9 cellular contexts compared by ENCODE assay signal in the genomic region with DNA sequence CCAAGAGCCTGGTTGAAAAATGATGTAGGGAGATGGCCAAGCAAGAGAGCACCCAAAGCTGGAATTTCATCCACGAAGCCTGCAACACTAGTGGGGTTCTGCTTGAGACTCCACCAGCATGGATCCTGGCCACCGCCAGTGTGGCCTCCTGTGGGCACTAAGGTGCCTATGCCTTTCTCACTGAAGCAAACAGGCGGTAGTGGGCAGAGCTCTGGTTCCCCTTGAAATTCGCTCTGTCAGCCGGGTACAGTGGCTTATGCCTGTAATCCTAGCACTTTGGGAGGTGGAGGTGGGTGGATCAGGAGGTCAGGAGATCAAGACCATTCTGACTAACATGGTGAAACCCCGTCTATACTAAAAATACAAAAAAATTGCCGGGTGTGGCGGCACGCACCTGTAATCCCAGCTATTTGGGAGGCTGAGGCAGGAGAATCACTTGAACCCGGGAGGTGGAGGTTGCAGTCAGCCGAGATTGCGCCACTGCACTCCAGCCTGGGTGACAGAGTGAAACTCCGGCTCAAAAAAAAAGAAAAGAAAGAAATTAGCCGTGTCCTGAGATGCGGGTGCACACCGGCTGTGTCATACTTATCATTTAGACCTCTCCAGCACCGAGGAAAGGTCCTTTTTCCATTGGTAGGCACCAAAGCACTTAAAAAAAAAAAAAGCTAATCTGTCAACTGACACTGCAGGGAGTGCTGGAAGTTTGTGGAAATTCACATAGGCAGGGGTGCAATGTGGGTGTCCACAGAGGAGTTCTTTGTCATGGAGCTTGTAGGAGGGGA. TPM values are rescaled to one million over a fixed set of nuclear protein-coding genes. Genes with fewer than 3 reads are reported as not detected.
DNase-seq lines count a peak whose midpoint lies in the region; ATAC-seq and TF ChIP-seq lines count a peak whose summit lies in the region.
"Had no signal": no experiment of that assay in that cellular context is flagged by ENCODE, and none has a peak within 500 bp of the region (broad histone marks: within the 10 kb centered on the region; RNA-seq: fewer than 3 reads in every experiment).

No MANE protein-coding gene starts in this region.

- H3K9me3 ChIP-seq in OCI-LY1 (ENCODE audit: low read length): peaks cover 3% of the 10 kb centered on the region; the same call in 1 of the 2 replicates

- peak overlapping the region; percentile 82 for H3K4me3 Mint-ChIP-seq in activated CD8-positive, alpha-beta memory T cell treated with anti-CD3 and anti-CD28 coated beads, Interleukin-2, amount 10 ng/mL, durations not matched to agents 7 days and 5 days
- peak overlapping the region; percentile 76 to 86 for H3K4me3 Mint-ChIP-seq in effector memory CD8-positive, alpha-beta T cell
- peak overlapping the region; percentile 65 for H3K4me3 Mint-ChIP-seq in stimulated activated effector memory CD8-positive, alpha-beta T cell treated with anti-CD3 and anti-CD28 coated beads, Interleukin-12 subunit alpha, Interleukin-12 subunit beta, amount 100 ng/mL, for 72 hours
- H3K4me3 Mint-ChIP-seq: nephron had no signal

- in situ Hi-C loops in brain microvascular endothelial cell (cut with HindIII; ENCODE audit: low pct_ligation_motif_present, low sequenced_read_pairs): no loop called here

- H3K9me2 ChIP-seq in OCI-LY1 (ENCODE audit: low read depth, low read length): no peaks in the 10 kb centered on the region

- CTCF ChIA-PET in activated CD8-positive, alpha-beta memory T cell treated with anti-CD3 and anti-CD28 coated beads, Interleukin-2, amount 10 ng/mL, durations not matched to agents 7 days and 5 days (lab: Charles Lee): interaction anchor here (1.1 to 4.8 kb wide), 9 partner anchors 8 to 493 kb away, joined by 3 to 27 read pairs (median 5); a partner anchor contains a TSS

- peaks cover 91% of the 10 kb centered on the region for H3K4me1 ChIP-seq in OCI-LY1 (ENCODE audit: insufficient read depth, low read length, severe bottlenecking)

- peak overlapping the region; percentile 96 for H3K4me2 ChIP-seq in OCI-LY1 (ENCODE audit: low read length)

- ATAC-seq in activated CD8-positive, alpha-beta memory T cell treated with anti-CD3 and anti-CD28 coated beads, Interleukin-2, amount 10 ng/mL, durations not matched to agents 7 days and 5 days: no peak
- ATAC-seq in effector memory CD8-positive, alpha-beta T cell (replicated peaks): peak; percentile 28
- ATAC-seq in stimulated activated effector memory CD8-positive, alpha-beta T cell treated with anti-CD3 and anti-CD28 coated beads, Interleukin-12 subunit alpha, Interleukin-12 subunit beta, amount 100 ng/mL, for 72 hours: peak; percentile 49
- ATAC-seq in GM21390 (IDR thresholded peaks at IDR 0.05; ENCODE audit: unreplicated experiment) (no peak), GM21737 (IDR thresholded peaks at IDR 0.05; ENCODE audit: unreplicated experiment) (no peak)

- TF ChIP-seq CTCF in OCI-LY1 (IDR thresholded peaks at IDR 0.05; ENCODE audit: low read length) (no peak), brain microvascular endothelial cell (IDR thresholded peaks at IDR 0.05; ENCODE audit: low read depth, low read length, missing control alignments) (no peak)

- H3K27ac Mint-ChIP-seq in activated CD8-positive, alpha-beta memory T cell treated with anti-CD3 and anti-CD28 coated beads, Interleukin-2, amount 10 ng/mL, durations not matched to agents 7 days and 5 days: peak overlapping the region; percentile 86
- peak overlapping the region; percentile 81 to 87 for H3K27ac Mint-ChIP-seq in effector memory CD8-positive, alpha-beta T cell
- H3K27ac Mint-ChIP-seq in stimulated activated effector memory CD8-positive, alpha-beta T cell treated with anti-CD3 and anti-CD28 coated beads, Interleukin-12 subunit alpha, Interleukin-12 subunit beta, amount 100 ng/mL, for 72 hours: peak overlapping the region; percentile 63
- H3K27ac Mint-ChIP-seq: nephron had no signal

- H3K27ac ChIP-seq in OCI-LY1 (ENCODE audit: low read depth, low read length, poor library complexity, severe bottlenecking): peak overlapping the region; percentile 98
- no peak overlapping the region for H3K27ac ChIP-seq in brain microvascular endothelial cell

- DNase-seq in activated CD8-positive, alpha-beta memory T cell treated with anti-CD3 and anti-CD28 coated beads, Interleukin-2, amount 10 ng/mL, durations not matched to agents 7 days and 5 days: peak; percentile 37
- no peak for DNase-seq in activated CD8-positive, alpha-beta memory T cell treated with anti-CD3 and anti-CD28 coated beads, Interleukin-2, amount 50 U/mL, for 4 hours
- DNase-seq in effector memory CD8-positive, alpha-beta T cell: no peak
- no peak for DNase-seq in stimulated activated effector memory CD8-positive, alpha-beta T cell treated with anti-CD3 and anti-CD28 coated beads, Interleukin-12 subunit alpha, Interleukin-12 subunit beta, amount 100 ng/mL, for 72 hours (ENCODE audit: low spot score in 2 of 2)
- no peak for DNase-seq in brain microvascular endothelial cell

- H3K27me3 Mint-ChIP-seq in activated CD8-positive, alpha-beta memory T cell treated with anti-CD3 and anti-CD28 coated beads, Interleukin-2, amount 10 ng/mL, durations not matched to agents 7 days and 5 days: no peaks in the 10 kb centered on the region
- H3K27me3 Mint-ChIP-seq in effector memory CD8-positive, alpha-beta T cell: no peaks in the 10 kb centered on the region

- H3K4me1 Mint-ChIP-seq in activated CD8-positive, alpha-beta memory T cell treated with anti-CD3 and anti-CD28 coated beads, Interleukin-2, amount 10 ng/mL, durations not matched to agents 7 days and 5 days: peaks cover 79% of the 10 kb centered on the region
- peaks cover 51 to 65% of the 10 kb centered on the region in 2 donors for H3K4me1 Mint-ChIP-seq in effector memory CD8-positive, alpha-beta T cell (ENCODE audit: low read depth in 2 of 2)
- peaks cover 81% of the 10 kb centered on the region for H3K4me1 Mint-ChIP-seq in stimulated activated effector memory CD8-positive, alpha-beta T cell treated with anti-CD3 and anti-CD28 coated beads, Interleukin-12 subunit alpha, Interleukin-12 subunit beta, amount 100 ng/mL, for 72 hours
- H3K4me1 Mint-ChIP-seq: nephron had no signal

- peak overlapping the region; percentile 95 for H3K9ac ChIP-seq in OCI-LY1 (ENCODE audit: low read length)

- H3K79me2 ChIP-seq in OCI-LY1 (ENCODE audit: insufficient read depth, low read length): peaks cover 92% of the 10 kb centered on the region

- H3K4me3 ChIP-seq in OCI-LY1 (ENCODE audit: low read depth, low read length, poor library complexity, severe bottlenecking) (peak overlapping the region; percentile 83), brain microvascular endothelial cell (ENCODE audit: low read depth, low read length) (no peak overlapping the region)

- H3K9me3 Mint-ChIP-seq in activated CD8-positive, alpha-beta memory T cell treated with anti-CD3 and anti-CD28 coated beads, Interleukin-2, amount 10 ng/mL, durations not matched to agents 7 days and 5 days (ENCODE audit: low read depth): no peaks in the 10 kb centered on the region
- H3K9me3 Mint-ChIP-seq in effector memory CD8-positive, alpha-beta T cell: no peaks in the 10 kb centered on the region
- H3K9me3 Mint-ChIP-seq in stimulated activated effector memory CD8-positive, alpha-beta T cell treated with anti-CD3 and anti-CD28 coated beads, Interleukin-12 subunit alpha, Interleukin-12 subunit beta, amount 100 ng/mL, for 72 hours: no peaks in the 10 kb centered on the region

- no peaks in the 10 kb centered on the region for H4K20me1 ChIP-seq in OCI-LY1 (ENCODE audit: insufficient read depth, low read length)

- H3F3A ChIP-seq in OCI-LY1 (ENCODE audit: insufficient read depth, low read length): peaks cover 18% of the 10 kb centered on the region

- H3K27me3 ChIP-seq in OCI-LY1 (ENCODE audit: insufficient read depth, low read length): no peaks in the 10 kb centered on the region
- H3K27me3 ChIP-seq in brain microvascular endothelial cell (replicated peaks): no peaks in the 10 kb centered on the region

- H3K36me3 ChIP-seq in OCI-LY1 (ENCODE audit: insufficient read depth, low read length) (peaks cover 62% of the 10 kb centered on the region), brain microvascular endothelial cell (replicated peaks) (peaks cover 6% of the 10 kb centered on the region)

- no peak overlapping the region for H2AFZ ChIP-seq in OCI-LY1 (ENCODE audit: low read length)

- peaks cover 62% of the 10 kb centered on the region for H3K36me3 Mint-ChIP-seq in activated CD8-positive, alpha-beta memory T cell treated with anti-CD3 and anti-CD28 coated beads, Interleukin-2, amount 10 ng/mL, durations not matched to agents 7 days and 5 days
- H3K36me3 Mint-ChIP-seq in effector memory CD8-positive, alpha-beta T cell (ENCODE audit: insufficient read depth): peaks cover 46% of the 10 kb centered on the region
- H3K36me3 Mint-ChIP-seq in stimulated activated effector memory CD8-positive, alpha-beta T cell treated with anti-CD3 and anti-CD28 coated beads, Interleukin-12 subunit alpha, Interleukin-12 subunit beta, amount 100 ng/mL, for 72 hours: peaks cover 60% of the 10 kb centered on the region

RNA-seq across cellular contexts. Expression of a gene that starts 28.3 kb away (rescaled TPM):
- total RNA-seq in activated CD8-positive, alpha-beta memory T cell treated with anti-CD3 and anti-CD28 coated beads, Interleukin-2, amount 10 ng/mL, durations not matched to agents 7 days and 5 days: 100 to 1,000 TPM in 1 of 2 experiments, 10 to 100 TPM in 1; 87.5 to 113 TPM

RNA-seq across cellular contexts. Expression of a gene that starts 49.5 kb away (rescaled TPM):
- total RNA-seq in activated CD8-positive, alpha-beta memory T cell treated with anti-CD3 and anti-CD28 coated beads, Interleukin-2, amount 10 ng/mL, durations not matched to agents 7 days and 5 days: 100 to 1,000 TPM; 502 to 567 TPM

Comparison
In these comparisons a context has a peak if more than half of its experiments do, and no peak if none do; other contexts are left out.
1. ATAC-seq: peak in effector memory CD8-positive, alpha-beta T cell (single experiment) and stimulated activated effector memory CD8-positive, alpha-beta T cell treated with anti-CD3 and anti-CD28 coated beads, Interleukin-12 subunit alpha, Interleukin-12 subunit beta, amount 100 ng/mL, for 72 hours (single experiment); none in activated CD8-positive, alpha-beta memory T cell treated with anti-CD3 and anti-CD28 coated beads, Interleukin-2, amount 10 ng/mL, durations not matched to agents 7 days and 5 days (single experiment), GM21390 (single experiment) and GM21737 (single experiment).
2. Peak in every context shown above with its lines, with median percentiles within 50 percentile points of each other: H3K27ac Mint-ChIP-seq and H3K4me3 Mint-ChIP-seq.